19 cellular contexts compared by ENCODE assay signal in genomic region chr15:62428851-62429250, GRCh38.
"Had no signal": no experiment of that assay in that cellular context is flagged by ENCODE, and none has a peak within 500 bp of the region (broad histone marks: within the 10 kb centered on the region; RNA-seq: fewer than 3 reads in every experiment).

No MANE protein-coding gene starts in this region.

- H3K36me3 Mint-ChIP-seq: memory B cell; natural killer cell treated with Interleukin-12 subunit alpha and Interleukin-12 subunit beta and Interleukin-15 and Interleukin-18, amount 100 ng/mL, for 72 hours; stimulated activated memory B cell treated with anti-CD40 and anti-IgM and Interleukin-4, amounts not matched to agents 10 μg/mL and 1 μg/mL and 100 μg/mL, for 72 hours had no signal

- H3K9ac ChIP-seq: parathyroid adenoma had no signal

- H3K9me3 Mint-ChIP-seq: dendritic cell treated with granulocyte-macrophage colony-stimulating factor and Interleukin-4, amounts not matched to agents 40 ng/mL and 50 ng/mL, for 4 days; effector memory CD8-positive, alpha-beta T cell; memory B cell; natural killer cell treated with Interleukin-12 subunit alpha and Interleukin-12 subunit beta and Interleukin-15 and Interleukin-18, amount 100 ng/mL, for 72 hours; stimulated activated memory B cell treated with anti-CD40 and anti-IgM and Interleukin-4, amounts not matched to agents 10 μg/mL and 1 μg/mL and 100 μg/mL, for 72 hours; stimulated activated naive CD8-positive, alpha-beta T cell treated with anti-CD3 and anti-CD28 coated beads, Interleukin-15, Interleukin-2, amounts not matched to agents 100 ng/mL and 50 ng/mL, for 24 hours had no signal

- H3K9me3 ChIP-seq: esophagus muscularis mucosa, gastrocnemius medialis, left lung, lower lobe of right lung, prostate gland, right lobe of liver, thoracic aorta had no signal

- H3K27me3 Mint-ChIP-seq: dendritic cell treated with granulocyte-macrophage colony-stimulating factor and Interleukin-4, amounts not matched to agents 40 ng/mL and 50 ng/mL, for 4 days; memory B cell; stimulated activated naive CD8-positive, alpha-beta T cell treated with anti-CD3 and anti-CD28 coated beads, Interleukin-15, Interleukin-2, amounts not matched to agents 100 ng/mL and 50 ng/mL, for 24 hours had no signal

- H3K4me1 ChIP-seq: left lung, parathyroid adenoma, right lobe of liver had no signal

- H3K4me3 Mint-ChIP-seq: dendritic cell treated with granulocyte-macrophage colony-stimulating factor and Interleukin-4, amounts not matched to agents 40 ng/mL and 50 ng/mL, for 4 days; effector memory CD8-positive, alpha-beta T cell; memory B cell; natural killer cell treated with Interleukin-12 subunit alpha and Interleukin-12 subunit beta and Interleukin-15 and Interleukin-18, amount 100 ng/mL, for 72 hours; stimulated activated memory B cell treated with anti-CD40 and anti-IgM and Interleukin-4, amounts not matched to agents 10 μg/mL and 1 μg/mL and 100 μg/mL, for 72 hours; stimulated activated naive CD8-positive, alpha-beta T cell treated with anti-CD3 and anti-CD28 coated beads, Interleukin-15, Interleukin-2, amounts not matched to agents 100 ng/mL and 50 ng/mL, for 24 hours had no signal

- H3K4me1 Mint-ChIP-seq: memory B cell; stimulated activated memory B cell treated with anti-CD40 and anti-IgM and Interleukin-4, amounts not matched to agents 10 μg/mL and 1 μg/mL and 100 μg/mL, for 72 hours had no signal

- H3K36me3 ChIP-seq: esophagus muscularis mucosa, gastrocnemius medialis, left lung, lower lobe of right lung, prostate gland, right lobe of liver, thoracic aorta had no signal

- H3K27me3 ChIP-seq: esophagus muscularis mucosa, gastrocnemius medialis, left lung, right lobe of liver had no signal

- H3K27ac Mint-ChIP-seq: dendritic cell treated with granulocyte-macrophage colony-stimulating factor and Interleukin-4, amounts not matched to agents 40 ng/mL and 50 ng/mL, for 4 days; effector memory CD8-positive, alpha-beta T cell; memory B cell; natural killer cell treated with Interleukin-12 subunit alpha and Interleukin-12 subunit beta and Interleukin-15 and Interleukin-18, amount 100 ng/mL, for 72 hours; stimulated activated memory B cell treated with anti-CD40 and anti-IgM and Interleukin-4, amounts not matched to agents 10 μg/mL and 1 μg/mL and 100 μg/mL, for 72 hours; stimulated activated naive CD8-positive, alpha-beta T cell treated with anti-CD3 and anti-CD28 coated beads, Interleukin-15, Interleukin-2, amounts not matched to agents 100 ng/mL and 50 ng/mL, for 24 hours had no signal

- H3K27ac ChIP-seq: epithelial cell of prostate, esophagus muscularis mucosa, left lung, lower lobe of right lung, parathyroid adenoma, prostate gland, right lobe of liver had no signal

- H3K4me3 ChIP-seq: esophagus muscularis mucosa, gastrocnemius medialis, left lung, lower lobe of right lung, prostate gland, right lobe of liver, thoracic aorta had no signal

- DNase-seq: effector memory CD8-positive, alpha-beta T cell; gastrocnemius medialis; left lung; lower lobe of right lung; midbrain; right lobe of liver; stimulated activated CD4-positive, alpha-beta T cell treated with anti-CD3 and anti-CD28 coated beads, Interleukin-4, amount 100 ng/mL, for 24 hours; substantia nigra; trophoblast cell had no signal
